Comparison of ENCODE assay signal across 8 cellular contexts in genomic region chr10:70458329-70459060, GRCh38. TPM values are rescaled to one million over a fixed set of nuclear protein-coding genes. Genes with fewer than 3 reads are reported as not detected.
A peak's percentile ranks its signal among the peaks of the same experiment; 100 is the strongest.
DNase-seq lines count a peak whose midpoint lies in the region; ATAC-seq and TF ChIP-seq lines count a peak whose summit lies in the region.

No MANE protein-coding gene starts in this region.

- H3K27me3 Mint-ChIP-seq in neural crest cell (ENCODE audit: low read depth) = peaks cover 62% of the 10 kb centered on the region

- no peaks in the 10 kb centered on the region for H3K9me3 ChIP-seq in thoracic aorta

- H3K27ac ChIP-seq in thoracic aorta = peak overlapping the region; percentile 56 to 80

- H3K27me3 ChIP-seq in thoracic aorta (replicated peaks; ENCODE audit: insufficient read depth) = no peaks in the 10 kb centered on the region

- H3K36me3 ChIP-seq in thoracic aorta = no peaks in the 10 kb centered on the region

- DNase-seq in DMS153 treated with DMSO at 0.1 percent for 48 hours (lab: John Stamatoyannopoulos, UW; ENCODE audit: unreplicated experiment) (peak; percentile 14), DMS153 (lab: John Stamatoyannopoulos, UW) (no peak), fibroblast of villous mesenchyme (ENCODE audit: low read depth) (peak; percentile 82), neural crest cell (ENCODE audit: low read depth, low spot score) (peak; percentile 36), thoracic aorta (ENCODE audit: low spot score) (peak; percentile 56)
- peak; percentile 64 for DNase-seq in activated CD8-positive, alpha-beta memory T cell treated with anti-CD3 and anti-CD28 coated beads, Interleukin-2, amount 50 U/mL, for 4 hours

- H3K4me3 Mint-ChIP-seq in neural crest cell = peak overlapping the region; percentile 78

- H3K4me3 ChIP-seq in fibroblast of villous mesenchyme (ENCODE audit: low read depth, low read length) (peak overlapping the region; percentile 30), thoracic aorta (peak overlapping the region; percentile 70)

- peaks cover 16 to 35% of the 10 kb centered on the region in 2 donors for H3K4me1 ChIP-seq in thoracic aorta (ENCODE audit: control insufficient read depth in 1 of 2, low read depth in 2 of 2)

- H3K36me3 Mint-ChIP-seq in neural crest cell (ENCODE audit: low read depth) = no peaks in the 10 kb centered on the region

- no peaks in the 10 kb centered on the region for H3K9me3 Mint-ChIP-seq in neural crest cell

- TF ChIP-seq CTCF in fibroblast of villous mesenchyme (IDR thresholded peaks at IDR 0.05; ENCODE audit: insufficient read depth, low read depth, low read length) (no peak), neural crest cell (conservative IDR thresholded peaks at IDR 0.05) (no peak), thoracic aorta (IDR thresholded peaks at IDR 0.05) (peak; percentile 42)

- H3K4me1 Mint-ChIP-seq in neural crest cell = peaks cover 26% of the 10 kb centered on the region

- H3K27ac Mint-ChIP-seq in neural crest cell (ENCODE audit: unreplicated experiment) = no peak overlapping the region

- ATAC-seq in thoracic aorta (ENCODE audit: insufficient number of reproducible peaks, low FRiP score, low read depth) (peak; percentile 70), GM18907 (IDR thresholded peaks at IDR 0.05; ENCODE audit: unreplicated experiment) (no peak), HG02588 (IDR thresholded peaks at IDR 0.05; ENCODE audit: unreplicated experiment) (no peak)

RNA-seq across cellular contexts. Expression of gene NODAL, which starts 17.0 kb away (rescaled TPM):
- total RNA-seq in fibroblast of villous mesenchyme (not detected in 2 replicates), neural crest cell (not detected in 2 replicates), thoracic aorta (under 1 TPM in 1 of 2 donors, not detected in 1; 0.27 TPM)

RNA-seq across cellular contexts. Expression of gene PALD1, which starts 20.1 kb away (rescaled TPM):
- total RNA-seq in fibroblast of villous mesenchyme = 0.32 TPM in 1 of 2 replicates, not detected in the other
- 14.1 and 14.3 TPM in 2 replicates for total RNA-seq in neural crest cell
- total RNA-seq in thoracic aorta = 10 to 100 TPM; 19.5 to 19.7 TPM

RNA-seq across cellular contexts. Expression of gene EIF4EBP2, which starts 54.5 kb away (rescaled TPM):
- total RNA-seq in fibroblast of villous mesenchyme (43.2 and 58.7 TPM in 2 replicates), neural crest cell (155 and 163 TPM in 2 replicates), thoracic aorta (10 to 100 TPM; 52.8 to 60.0 TPM)

Comparison
In these comparisons a context has a peak if more than half of its experiments do, and no peak if none do; other contexts are left out.
1. RNA of gene PALD1, which starts 20.1 kb away (total RNA-seq): 19.5 to 19.7 TPM in thoracic aorta and 14.1 to 14.3 TPM in neural crest cell; 0.32 TPM in fibroblast of villous mesenchyme; every median in the first group is over 10 times any median in the second.